ENCODE assay signal across 8 cellular contexts in genomic region chr2:30293303-30293912, GRCh38.
DNase-seq lines count a peak whose midpoint lies in the region; ATAC-seq lines count a peak whose summit lies in the region.
"Had no signal": no experiment of that assay in that cellular context is flagged by ENCODE, and none has a peak within 500 bp of the region (broad histone marks: within the 10 kb centered on the region; RNA-seq: fewer than 3 reads in every experiment).

No MANE protein-coding gene starts in this region.

- peak; percentile 68 for ATAC-seq in stimulated activated memory B cell treated with anti-CD40 and anti-IgM and Interleukin-4, amounts not matched to agents 10 μg/mL and 1 μg/mL and 100 μg/mL, for 72 hours
- ATAC-seq in GM19463 (IDR thresholded peaks at IDR 0.05; ENCODE audit: unreplicated experiment): no peak

- no peaks in the 10 kb centered on the region for H3K36me3 Mint-ChIP-seq in stimulated activated memory B cell treated with anti-CD40 and anti-IgM and Interleukin-4, amounts not matched to agents 10 μg/mL and 1 μg/mL and 100 μg/mL, for 72 hours

- H3K9me3 Mint-ChIP-seq in stimulated activated memory B cell treated with anti-CD40 and anti-IgM and Interleukin-4, amounts not matched to agents 10 μg/mL and 1 μg/mL and 100 μg/mL, for 72 hours: peaks cover 6% of the 10 kb centered on the region
- H3K9me3 Mint-ChIP-seq: neural crest cell had no signal

- no peaks in the 10 kb centered on the region for H3K27me3 Mint-ChIP-seq in stimulated activated memory B cell treated with anti-CD40 and anti-IgM and Interleukin-4, amounts not matched to agents 10 μg/mL and 1 μg/mL and 100 μg/mL, for 72 hours

- peaks cover 72% of the 10 kb centered on the region for H3K4me1 Mint-ChIP-seq in stimulated activated memory B cell treated with anti-CD40 and anti-IgM and Interleukin-4, amounts not matched to agents 10 μg/mL and 1 μg/mL and 100 μg/mL, for 72 hours

- H3K27ac Mint-ChIP-seq in stimulated activated memory B cell treated with anti-CD40 and anti-IgM and Interleukin-4, amounts not matched to agents 10 μg/mL and 1 μg/mL and 100 μg/mL, for 72 hours: peak overlapping the region; percentile 74

- H3K4me3 Mint-ChIP-seq in stimulated activated memory B cell treated with anti-CD40 and anti-IgM and Interleukin-4, amounts not matched to agents 10 μg/mL and 1 μg/mL and 100 μg/mL, for 72 hours: no peak overlapping the region
- H3K4me3 Mint-ChIP-seq: neural crest cell had no signal

- DNase-seq in HCEC 1CT (peak; percentile 63), RPMI7951 (ENCODE audit: low read depth) (peak; percentile 49), fibroblast of peridontal ligament (ENCODE audit: extremely low read depth) (peak; percentile 49)
- no peak for DNase-seq in activated CD8-positive, alpha-beta memory T cell treated with anti-CD3 and anti-CD28 coated beads, Interleukin-2, amount 50 U/mL, for 4 hours
- DNase-seq in activated CD4-positive, alpha-beta T cell treated with anti-CD3 and anti-CD28 coated beads, Interleukin-2, amount 50 U/mL, for 48 hours: no peak

Comparison
In these comparisons a context has a peak if more than half of its experiments do, and no peak if none do; other contexts are left out.
1. DNase-seq: peak in HCEC 1CT (single experiment), RPMI7951 (single experiment) and fibroblast of peridontal ligament (single experiment); none in activated CD8-positive, alpha-beta memory T cell treated with anti-CD3 and anti-CD28 coated beads, Interleukin-2, amount 50 U/mL, for 4 hours (single experiment) and activated CD4-positive, alpha-beta T cell treated with anti-CD3 and anti-CD28 coated beads, Interleukin-2, amount 50 U/mL, for 48 hours (0 of 2).